Comparison of ENCODE assay signal across 8 cellular contexts in genomic region chr2:219029829-219030165, GRCh38. TPM values are rescaled to one million over a fixed set of nuclear protein-coding genes. Genes with fewer than 3 reads are reported as not detected.
DNase-seq lines count a peak whose midpoint lies in the region; ATAC-seq and TF ChIP-seq lines count a peak whose summit lies in the region.

No MANE protein-coding gene starts in this region.

- ATAC-seq in HCT116, result peak; percentile 97

- H2AFZ ChIP-seq in HCT116 (ENCODE audit: low read depth, low read length, poor library complexity, severe bottlenecking), result no peak overlapping the region

- no TSS peak for BruUV-seq in HCT116 (replicated peaks; lab: Mats Ljungman, UMichigan)

- CTCF ChIA-PET in HCT116 (lab: Charles Lee), result interaction anchor here (0.6 to 5.3 kb wide), 43 partner anchors 10 to 358 kb away, joined by 3 to 97 read pairs (median 4); partner anchors contain the start of gene DNPEP

- H3K27ac ChIP-seq in HCT116 (ENCODE audit: low read depth, low read length), result no peak overlapping the region

- no peak for TF ChIP-seq POLR2A in HCT116 (IDR thresholded peaks at IDR 0.05; ENCODE audit: borderline replicate concordance, extremely low read depth, insufficient read depth, insufficient read length)

- no peaks in the 10 kb centered on the region for H3K36me3 ChIP-seq in HCT116 (ENCODE audit: control insufficient read depth in 1 of 2, insufficient read depth in 2 of 2, low read length in 2 of 2)

- H3K79me2 ChIP-seq in HCT116 (ENCODE audit: insufficient read depth, low read length), result no peaks in the 10 kb centered on the region

- H3K9ac ChIP-seq in HCT116 (ENCODE audit: low read length), result no peak overlapping the region

- in situ Hi-C loops in astrocyte of the cerebellum (cut with HindIII; ENCODE audit: low sequenced_read_pairs), result no loop called here

- intact Hi-C loops in HCT116 (cut with micrococcal nuclease), result loop anchor here (1.0 to 2.0 kb wide), 2 partner anchors 89 to 126 kb away; no protein-coding TSS in a partner anchor

- H3K27me3 ChIP-seq in HCT116 (ENCODE audit: insufficient read depth, low read length), result peaks cover 18% of the 10 kb centered on the region

- TF ChIP-seq CTCF in HCT116 (IDR thresholded peaks at IDR 0.05 in 2 of 3, conservative IDR thresholded peaks at IDR 0.05 in 1 of 3; ENCODE audit: borderline replicate concordance in 1 of 3, insufficient read depth in 1 of 3, low read depth in 2 of 3, low read length in 2 of 3), result peak; percentile 92 to 97 (median 96)
- TF ChIP-seq CTCF in astrocyte of the cerebellum (IDR thresholded peaks at IDR 0.05; ENCODE audit: low read depth, low read length, missing control alignments), result peak; percentile 98

- no peaks in the 10 kb centered on the region for H3K9me2 ChIP-seq in HCT116 (ENCODE audit: insufficient read depth)

- TF ChIP-seq RAD21 in HCT116 (IDR thresholded peaks at IDR 0.05; ENCODE audit: low read depth), result peak; percentile 92

- H3K4me3 ChIP-seq in HCT116 (replicated peaks in 1 of 2; ENCODE audit: low read depth in 1 of 2, low read length in 2 of 2), result no peak overlapping the region
- no peak overlapping the region for H3K4me3 ChIP-seq in astrocyte of the cerebellum (ENCODE audit: low read depth, low read length)

- no peaks in the 10 kb centered on the region for H3K9me3 ChIP-seq in HCT116 (ENCODE audit: control insufficient read depth in 1 of 2, insufficient read depth in 1 of 2, low read depth in 1 of 2, low read length in 2 of 2)

- no peaks in the 10 kb centered on the region; a peak in 1 of 4 replicates for H3K4me1 ChIP-seq in HCT116 (ENCODE audit: control insufficient read depth in 1 of 2, insufficient read depth in 2 of 2, low read length in 2 of 2)

- POLR2A ChIA-PET in HCT116 (lab: Charles Lee), result interaction anchor here (1.0 kb wide), 1 partner anchor 125 kb away, joined by 3 read pairs; no protein-coding TSS in a partner anchor

- RAD21 ChIA-PET in HCT116 (lab: Charles Lee; ENCODE audit: low non-redundant PET in 1 of 2, low total read pairs in 2 of 2, uncharacterized antibody in 2 of 2, unreplicated experiment in 2 of 2), result interaction anchor here (0.7 to 1.8 kb wide), 6 partner anchors 50 to 125 kb away, joined by 3 to 19 read pairs (median 4); no protein-coding TSS in a partner anchor

- H3K4me2 ChIP-seq in HCT116 (ENCODE audit: low read length), result no peak overlapping the region

- DNase-seq in EL, result peak; percentile 70
- no peak for DNase-seq in HCT116 (ENCODE audit: low read depth, low spot score)
- peak; percentile 16 for DNase-seq in NCI-H1417 treated with DMSO at 0.1 percent for 48 hours (lab: John Stamatoyannopoulos, UW)
- peak; percentile 60 for DNase-seq in T1000 (lab: John Stamatoyannopoulos, UW)
- peak; percentile 46 for DNase-seq in astrocyte of the cerebellum (ENCODE audit: low read depth)
- DNase-seq in hypothalamus (lab: John Stamatoyannopoulos, UW), result peak in 50 of 51 donors; percentile 20 to 91 (median 65)
- DNase-seq in smooth muscle cell of the brain vasculature (ENCODE audit: low read depth, low spot score), result peak; percentile 36
- DNase-seq in cortex of kidney (lab: John Stamatoyannopoulos, UW), result no peak

- no peaks in the 10 kb centered on the region for H4K20me1 ChIP-seq in HCT116 (ENCODE audit: insufficient read depth)

TF ChIP-seq in HCT116, 20 proteins besides CTCF, POLR2A, EP300 and RAD21:
- no peak for TF ChIP-seq CBX3 (IDR thresholded peaks at IDR 0.05; ENCODE audit: low read depth)
- TF ChIP-seq ATF3 (IDR thresholded peaks at IDR 0.05), result no peak
- no peak for TF ChIP-seq ELF1 (IDR thresholded peaks at IDR 0.05; ENCODE audit: borderline replicate concordance, low read depth)
- TF ChIP-seq ZFX (IDR thresholded peaks at IDR 0.05), result no peak

RNA-seq across cellular contexts. Expression of gene CFAP65, which starts 11.5 kb away (rescaled TPM):
- 0.52 TPM for total RNA-seq in HCT116 (2021; ENCODE audit: unreplicated experiment)
- 0.29 and 0.50 TPM in 2 replicates for polyA plus RNA-seq in HCT116 (2012)

RNA-seq across cellular contexts. Expression of gene IHH, which starts 30.9 kb away (rescaled TPM):
- 0.17 TPM for total RNA-seq in HCT116 (2021; ENCODE audit: unreplicated experiment)
- 0.04 and 0.07 TPM in 2 replicates for polyA plus RNA-seq in HCT116 (2012)

RNA-seq across cellular contexts. Expression of gene CRYBA2, which starts 36.6 kb away (rescaled TPM):
- not detected for total RNA-seq in HCT116 (2021; ENCODE audit: unreplicated experiment)
- not detected in 2 replicates for polyA plus RNA-seq in HCT116 (2012)

RNA-seq across cellular contexts. Expression of gene FEV, which starts 44.8 kb away (rescaled TPM):
- total RNA-seq in HCT116 (2021; ENCODE audit: unreplicated experiment), result not detected
- not detected in 2 replicates for polyA plus RNA-seq in HCT116 (2012)

Comparison
In these comparisons a context has a peak if more than half of its experiments do, and no peak if none do; other contexts are left out.
1. DNase-seq: peak in EL (single experiment), NCI-H1417 treated with DMSO at 0.1 percent for 48 hours (single experiment), T1000 (single experiment), astrocyte of the cerebellum (single experiment), hypothalamus (50 of 51) and smooth muscle cell of the brain vasculature (single experiment); none in HCT116 (single experiment) and cortex of kidney (single experiment).